ENCODE assay signal across 22 cellular contexts in the genomic region with DNA sequence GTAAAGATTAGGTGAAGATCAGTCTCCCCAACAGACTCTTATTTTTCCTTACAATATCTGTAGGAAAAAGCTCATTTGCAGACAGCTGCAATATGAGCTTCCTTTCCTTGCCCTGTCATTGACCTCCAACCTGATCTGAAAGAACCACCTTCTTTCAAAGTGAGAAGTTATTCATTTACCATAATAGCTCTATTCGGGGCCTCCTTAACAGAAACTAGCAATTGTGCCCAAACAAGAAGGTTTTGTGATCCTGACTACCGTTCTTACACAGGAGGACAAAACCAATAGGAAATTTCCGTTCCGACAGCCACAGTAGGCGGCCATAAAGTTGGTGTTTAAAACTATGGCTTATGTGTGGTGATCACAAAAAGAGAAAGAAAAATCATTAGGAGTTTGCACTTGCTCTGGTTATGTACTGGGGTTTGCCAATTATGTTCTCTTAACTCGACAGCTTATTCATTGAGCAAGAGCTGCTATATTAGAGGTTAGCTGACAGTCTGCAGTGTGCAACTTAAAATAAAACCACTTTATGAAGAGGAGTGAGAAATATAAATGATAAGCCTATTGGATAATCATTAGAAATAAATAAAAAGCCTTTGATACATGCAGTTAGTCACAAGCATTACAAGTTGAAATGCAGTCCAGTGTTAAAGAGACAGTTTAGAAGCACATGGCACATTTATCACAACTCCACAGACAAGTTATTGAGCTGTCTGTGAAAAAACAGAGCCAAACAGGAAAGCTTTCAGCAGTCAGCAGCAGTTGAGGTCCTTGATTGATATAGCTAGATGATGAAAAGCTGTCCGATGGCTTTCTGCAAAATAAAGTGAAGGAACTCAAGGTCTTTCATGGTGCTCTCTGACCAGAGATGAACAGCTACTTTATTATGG.
DNase-seq lines count a peak whose midpoint lies in the region; ATAC-seq and TF ChIP-seq lines count a peak whose summit lies in the region.
"Had no signal": no experiment of that assay in that cellular context is flagged by ENCODE, and none has a peak within 500 bp of the region (broad histone marks: within the 10 kb centered on the region; RNA-seq: fewer than 3 reads in every experiment).

No MANE protein-coding gene starts in this region.

- peak overlapping the region; percentile 59 for H3K4me2 ChIP-seq in hepatocyte

- TF ChIP-seq POLR2A in adrenal gland (IDR thresholded peaks at IDR 0.05) = no peak

- H3K4me1 ChIP-seq in hepatocyte (ENCODE audit: insufficient read depth) (peaks cover 7% of the 10 kb centered on the region), mucosa of rectum (ENCODE audit: control insufficient read depth in 2 of 2, insufficient read depth in 2 of 2, low read length in 2 of 2) (peaks cover 4 to 10% of the 10 kb centered on the region in 2 donors), adrenal gland (replicated peaks in 1 of 2) (no peaks in the 10 kb centered on the region)
- H3K4me1 ChIP-seq: upper lobe of left lung had no signal

- H3K4me3 ChIP-seq in hepatocyte (no peak overlapping the region), mucosa of rectum (ENCODE audit: low read length in 2 of 2) (peak overlapping the region in 1 of 2 donors; percentile 14), adrenal gland (no peak overlapping the region)
- H3K4me3 ChIP-seq: K562, upper lobe of left lung had no signal

- H3K27ac ChIP-seq in hepatocyte (peak overlapping the region; percentile 4), mucosa of rectum (ENCODE audit: low read depth in 2 of 2, low read length in 2 of 2) (peak overlapping the region; percentile 46 to 49), adrenal gland (no peak overlapping the region)
- H3K27ac ChIP-seq: upper lobe of left lung had no signal

- no peak for ATAC-seq in GM19467 (IDR thresholded peaks at IDR 0.05; ENCODE audit: unreplicated experiment)
- no peak for ATAC-seq in HG03439 (IDR thresholded peaks at IDR 0.05; ENCODE audit: unreplicated experiment)
- ATAC-seq: K562, Panc1, sciatic nerve had no signal

- H3K27me3 ChIP-seq in hepatocyte (no peaks in the 10 kb centered on the region), mucosa of rectum (ENCODE audit: control insufficient read depth in 2 of 2, insufficient read depth in 2 of 2, low read length in 2 of 2) (no peaks in the 10 kb centered on the region), adrenal gland (peaks cover 5% of the 10 kb centered on the region)
- H3K27me3 ChIP-seq: upper lobe of left lung had no signal

- DNase-seq in NCI-H748 (lab: John Stamatoyannopoulos, UW; ENCODE audit: unreplicated experiment) (peak; percentile 33), NCI-H748 treated with DMSO at 0.1 percent for 48 hours (lab: John Stamatoyannopoulos, UW) (no peak), hepatocyte (ENCODE audit: low spot score) (peak; percentile 21), COR-L47 (lab: John Stamatoyannopoulos, UW) (no peak), adrenal gland (no peak)
- DNase-seq: activated CD4-positive, alpha-beta T cell treated with anti-CD3 and anti-CD28 coated beads for 48 hours; foreskin fibroblast; GOT3; mammary epithelial cell; MM.1S; NCI-H146; NCI-H2171 treated with DMSO at 0.1 percent for 48 hours; SIG-M5; stimulated activated CD4-positive, alpha-beta T cell treated with anti-CD3 and anti-CD28 coated beads, Interleukin-15, amount 100 ng/mL, for 24 hours; T-helper 1 cell; upper lobe of left lung had no signal

- no peak overlapping the region for H3K9ac ChIP-seq in mucosa of rectum (ENCODE audit: low read depth in 1 of 2, low read length in 2 of 2)

- H2AFZ ChIP-seq in hepatocyte = no peak overlapping the region

- intact Hi-C loops in adrenal gland (cut with DNase I) = no loop called here

- H4K20me1 ChIP-seq in hepatocyte (ENCODE audit: insufficient read depth, poor library complexity, severe bottlenecking) = no peaks in the 10 kb centered on the region

- 50% methylated on average over 7 of the region's 7 CpGs for WGBS in hepatocyte (ENCODE audit: low lambda C conversion rate, missing lambda C conversion rate)
- 48 to 62% (median 56%) methylated on average over 7 of the region's 7 CpGs for WGBS in adrenal gland, 4 donors

- H3K79me2 ChIP-seq in hepatocyte = no peaks in the 10 kb centered on the region

- TF ChIP-seq CTCF in hepatocyte (IDR thresholded peaks at IDR 0.05; ENCODE audit: poor library complexity) (no peak), adrenal gland (IDR thresholded peaks at IDR 0.05) (no peak)

- H3K9me2 ChIP-seq in hepatocyte (replicated peaks; ENCODE audit: insufficient read depth) = no peaks in the 10 kb centered on the region

- H3K9me3 ChIP-seq in hepatocyte (ENCODE audit: low read depth) = no peaks in the 10 kb centered on the region
- H3K9me3 ChIP-seq in mucosa of rectum (ENCODE audit: control insufficient read depth in 2 of 2, low read length in 2 of 2) = no peaks in the 10 kb centered on the region
- H3K9me3 ChIP-seq in adrenal gland (replicated peaks in 1 of 3) = no peaks in the 10 kb centered on the region
- H3K9me3 ChIP-seq: upper lobe of left lung had no signal

- H3K36me3 ChIP-seq in hepatocyte (replicated peaks; ENCODE audit: insufficient read depth, low read depth) (no peaks in the 10 kb centered on the region), mucosa of rectum (ENCODE audit: control insufficient read depth in 2 of 2, insufficient read depth in 2 of 2, low read length in 2 of 2) (no peaks in the 10 kb centered on the region), adrenal gland (replicated peaks in 1 of 2) (no peaks in the 10 kb centered on the region)
- H3K36me3 ChIP-seq: upper lobe of left lung had no signal

Comparison
In these comparisons a context has a peak if more than half of its experiments do, and no peak if none do; other contexts are left out.
1. DNase-seq: peak in NCI-H748 (single experiment) and hepatocyte (single experiment); none in NCI-H748 treated with DMSO at 0.1 percent for 48 hours (single experiment), COR-L47 (single experiment) and adrenal gland (0 of 7).
2. H3K27ac ChIP-seq: peak in hepatocyte (single experiment) and mucosa of rectum (2 of 2); none in adrenal gland (0 of 5).